In the genomic region with DNA sequence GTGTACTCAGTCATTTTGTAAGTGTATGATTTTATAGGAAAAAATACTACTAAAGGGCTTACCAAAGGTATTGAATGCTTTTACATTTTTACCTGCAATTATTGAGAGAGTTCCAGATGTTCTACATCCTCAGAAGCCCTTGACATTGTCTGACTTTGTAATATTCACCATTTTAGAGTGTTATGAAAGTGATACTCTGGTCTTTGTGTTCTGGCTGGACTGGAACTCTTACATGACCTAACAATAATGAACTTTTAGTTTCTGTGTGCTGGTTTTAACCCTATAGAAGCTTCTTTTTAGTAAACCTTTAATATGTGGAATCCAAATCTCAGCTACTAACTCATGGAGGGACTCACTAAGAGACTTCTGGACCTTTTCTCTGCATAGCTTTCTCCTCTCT, we compare ENCODE assay signal across 3 cellular contexts.
"Had no signal": no experiment of that assay in that cellular context is flagged by ENCODE, and none has a peak within 500 bp of the region (broad histone marks: within the 10 kb centered on the region; RNA-seq: fewer than 3 reads in every experiment).

No MANE protein-coding gene starts in this region.

- H3K4me3 ChIP-seq: GM12878 had no signal

- DNase-seq: GDM1, GF-D8 had no signal

- ATAC-seq: GM12878 had no signal
